13 cellular contexts compared by ENCODE assay signal in the genomic region with DNA sequence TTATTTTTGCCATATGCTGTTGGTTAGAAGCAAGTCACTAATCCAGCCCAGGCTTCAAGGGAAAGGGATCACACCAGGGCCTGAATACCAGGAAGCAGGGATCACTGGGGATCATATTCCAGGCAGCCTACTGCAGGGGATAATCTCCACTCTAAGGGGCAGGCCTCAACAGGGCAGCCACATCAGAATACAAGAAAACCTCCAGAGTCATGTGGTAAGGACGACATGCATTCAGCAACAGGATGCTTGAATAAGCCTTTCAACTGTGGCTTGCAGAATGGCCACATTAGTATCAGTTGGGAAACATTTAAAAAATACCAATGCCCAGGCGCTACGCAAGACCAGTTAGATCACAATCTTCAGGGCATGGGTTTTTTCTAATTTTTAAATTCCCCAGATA.
DNase-seq lines count a peak whose midpoint lies in the region; ATAC-seq and TF ChIP-seq lines count a peak whose summit lies in the region.
"Had no signal": no experiment of that assay in that cellular context is flagged by ENCODE, and none has a peak within 500 bp of the region (broad histone marks: within the 10 kb centered on the region; RNA-seq: fewer than 3 reads in every experiment).

No MANE protein-coding gene starts in this region.

- H3K9me3 ChIP-seq in HCT116 (ENCODE audit: control insufficient read depth in 1 of 2, insufficient read depth in 1 of 2, low read depth in 1 of 2, low read length in 2 of 2) (no peaks in the 10 kb centered on the region), neutrophil (no peaks in the 10 kb centered on the region), PC-9 (ENCODE audit: insufficient read depth, low read depth) (no peaks in the 10 kb centered on the region)
- H3K9me3 ChIP-seq: tibial artery had no signal

- H3K9ac ChIP-seq in HCT116 (ENCODE audit: low read length), result no peak overlapping the region

- TF ChIP-seq RAD21 in HCT116 (IDR thresholded peaks at IDR 0.05; ENCODE audit: low read depth), result no peak

- TF ChIP-seq POLR2A in HCT116 (IDR thresholded peaks at IDR 0.05; ENCODE audit: borderline replicate concordance, extremely low read depth, insufficient read depth, insufficient read length), result no peak

- H3K27ac ChIP-seq in HCT116 (ENCODE audit: low read depth, low read length), result no peak overlapping the region
- H3K27ac ChIP-seq in epithelial cell of prostate, result peak overlapping the region; percentile 50
- H3K27ac ChIP-seq in neutrophil, result peak overlapping the region; percentile 87
- H3K27ac ChIP-seq in PC-9, result no peak overlapping the region
- H3K27ac ChIP-seq: tibial artery had no signal

- no peak for ATAC-seq in HCT116
- ATAC-seq: Panc1 had no signal

- CTCF ChIA-PET in HCT116 (lab: Charles Lee), result no interaction called here
- CTCF ChIA-PET in PC-9 (lab: Charles Lee), result no interaction called here

- peaks cover 8% of the 10 kb centered on the region; the same call in 1 of the 2 replicates for H3F3A ChIP-seq in PC-9 (ENCODE audit: insufficient read depth, low read depth)

- H2AFZ ChIP-seq in HCT116 (ENCODE audit: low read depth, low read length, poor library complexity, severe bottlenecking) (peak overlapping the region; percentile 79), PC-9 (no peak overlapping the region)

- no peak for TF ChIP-seq CTCF in HCT116 (IDR thresholded peaks at IDR 0.05 in 2 of 3, conservative IDR thresholded peaks at IDR 0.05 in 1 of 3; ENCODE audit: borderline replicate concordance in 1 of 3, insufficient read depth in 1 of 3, low read depth in 2 of 3, low read length in 2 of 3)
- no peak for TF ChIP-seq CTCF in neutrophil (IDR thresholded peaks at IDR 0.05)
- no peak for TF ChIP-seq CTCF in PC-9 (conservative IDR thresholded peaks at IDR 0.05)

- H3K4me1 ChIP-seq in HCT116 (ENCODE audit: control insufficient read depth in 1 of 2, insufficient read depth in 2 of 2, low read length in 2 of 2) (peaks cover 23 to 42% of the 10 kb centered on the region in 2 experiments), neutrophil (ENCODE audit: control insufficient read depth in 1 of 2, insufficient read depth in 1 of 2, low read depth in 1 of 2, low read length in 1 of 2) (peaks cover 91 to 96% of the 10 kb centered on the region in 2 experiments), PC-9 (replicated peaks; ENCODE audit: insufficient read depth) (peaks cover 29% of the 10 kb centered on the region)

- BruUV-seq in HCT116 (replicated peaks; lab: Mats Ljungman, UMichigan) (no TSS peak), PC-9 (replicated peaks; lab: Mats Ljungman, UMichigan) (no TSS peak)

- H3K9me2 ChIP-seq in HCT116 (ENCODE audit: insufficient read depth) (no peaks in the 10 kb centered on the region), PC-9 (ENCODE audit: insufficient read depth) (no peaks in the 10 kb centered on the region)

- no peaks in the 10 kb centered on the region for H3K79me2 ChIP-seq in HCT116 (ENCODE audit: insufficient read depth, low read length)
- no peaks in the 10 kb centered on the region for H3K79me2 ChIP-seq in PC-9 (ENCODE audit: low read depth)

- intact Hi-C loops in HCT116 (cut with micrococcal nuclease), result no loop called here
- intact Hi-C loops in PC-9 (cut with micrococcal nuclease; ENCODE audit: unreplicated experiment), result no loop called here

- H3K4me2 ChIP-seq in HCT116 (ENCODE audit: low read length) (no peak overlapping the region), PC-9 (no peak overlapping the region)

- RAD21 ChIA-PET in HCT116 (lab: Charles Lee; ENCODE audit: low non-redundant PET in 1 of 2, low total read pairs in 2 of 2, uncharacterized antibody in 2 of 2, unreplicated experiment in 2 of 2), result no interaction called here

- H3K36me3 ChIP-seq in HCT116 (ENCODE audit: control insufficient read depth in 1 of 2, insufficient read depth in 2 of 2, low read length in 2 of 2) (no peaks in the 10 kb centered on the region), neutrophil (no peaks in the 10 kb centered on the region), PC-9 (ENCODE audit: low read depth) (no peaks in the 10 kb centered on the region)
- H3K36me3 ChIP-seq: tibial artery had no signal

- H3K4me3 ChIP-seq in HCT116 (replicated peaks in 1 of 2; ENCODE audit: low read depth in 1 of 2, low read length in 2 of 2) (no peak overlapping the region), neutrophil (ENCODE audit: low read depth in 1 of 2, low read length in 1 of 2) (no peak overlapping the region), PC-9 (no peak overlapping the region)
- H3K4me3 ChIP-seq: tibial artery had no signal

- no peaks in the 10 kb centered on the region for H3K27me3 ChIP-seq in HCT116 (ENCODE audit: insufficient read depth, low read length)
- H3K27me3 ChIP-seq in neutrophil, result no peaks in the 10 kb centered on the region
- H3K27me3 ChIP-seq in PC-9 (ENCODE audit: insufficient read depth, low read depth), result no peaks in the 10 kb centered on the region

- H4K20me1 ChIP-seq in HCT116 (ENCODE audit: insufficient read depth) (no peaks in the 10 kb centered on the region), PC-9 (ENCODE audit: insufficient read depth) (no peaks in the 10 kb centered on the region)

- POLR2A ChIA-PET in HCT116 (lab: Charles Lee), result no interaction called here
- POLR2A ChIA-PET in PC-9 (lab: Charles Lee; ENCODE audit: unreplicated experiment), result no interaction called here

- DNase-seq in HCT116 (ENCODE audit: low read depth, low spot score) (no peak), NCI-H2171 (lab: John Stamatoyannopoulos, UW) (peak; percentile 49), epithelial cell of prostate (ENCODE audit: low read depth, low spot score) (no peak), SW 1271 (lab: John Stamatoyannopoulos, UW) (no peak), Ammon's horn (ENCODE audit: low spot score) (no peak), PC-9 (no peak)
- DNase-seq in effector CD8-positive, alpha-beta T cell (lab: John Stamatoyannopoulos, UW), result no peak
- DNase-seq: activated gamma-delta T cell treated with Interleukin-2 at 50 U/mL for 16 hours, immature natural killer cell, T1000 had no signal

TF ChIP-seq in HCT116, 20 proteins besides CTCF, POLR2A, EP300 and RAD21:
- TF ChIP-seq, protein P1, sequence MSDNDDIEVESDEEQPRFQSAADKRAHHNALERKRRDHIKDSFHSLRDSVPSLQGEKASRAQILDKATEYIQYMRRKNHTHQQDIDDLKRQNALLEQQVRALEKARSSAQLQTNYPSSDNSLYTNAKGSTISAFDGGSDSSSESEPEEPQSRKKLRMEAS (IDR thresholded peaks at IDR 0.05), result no peak
- TF ChIP-seq, protein P2, sequence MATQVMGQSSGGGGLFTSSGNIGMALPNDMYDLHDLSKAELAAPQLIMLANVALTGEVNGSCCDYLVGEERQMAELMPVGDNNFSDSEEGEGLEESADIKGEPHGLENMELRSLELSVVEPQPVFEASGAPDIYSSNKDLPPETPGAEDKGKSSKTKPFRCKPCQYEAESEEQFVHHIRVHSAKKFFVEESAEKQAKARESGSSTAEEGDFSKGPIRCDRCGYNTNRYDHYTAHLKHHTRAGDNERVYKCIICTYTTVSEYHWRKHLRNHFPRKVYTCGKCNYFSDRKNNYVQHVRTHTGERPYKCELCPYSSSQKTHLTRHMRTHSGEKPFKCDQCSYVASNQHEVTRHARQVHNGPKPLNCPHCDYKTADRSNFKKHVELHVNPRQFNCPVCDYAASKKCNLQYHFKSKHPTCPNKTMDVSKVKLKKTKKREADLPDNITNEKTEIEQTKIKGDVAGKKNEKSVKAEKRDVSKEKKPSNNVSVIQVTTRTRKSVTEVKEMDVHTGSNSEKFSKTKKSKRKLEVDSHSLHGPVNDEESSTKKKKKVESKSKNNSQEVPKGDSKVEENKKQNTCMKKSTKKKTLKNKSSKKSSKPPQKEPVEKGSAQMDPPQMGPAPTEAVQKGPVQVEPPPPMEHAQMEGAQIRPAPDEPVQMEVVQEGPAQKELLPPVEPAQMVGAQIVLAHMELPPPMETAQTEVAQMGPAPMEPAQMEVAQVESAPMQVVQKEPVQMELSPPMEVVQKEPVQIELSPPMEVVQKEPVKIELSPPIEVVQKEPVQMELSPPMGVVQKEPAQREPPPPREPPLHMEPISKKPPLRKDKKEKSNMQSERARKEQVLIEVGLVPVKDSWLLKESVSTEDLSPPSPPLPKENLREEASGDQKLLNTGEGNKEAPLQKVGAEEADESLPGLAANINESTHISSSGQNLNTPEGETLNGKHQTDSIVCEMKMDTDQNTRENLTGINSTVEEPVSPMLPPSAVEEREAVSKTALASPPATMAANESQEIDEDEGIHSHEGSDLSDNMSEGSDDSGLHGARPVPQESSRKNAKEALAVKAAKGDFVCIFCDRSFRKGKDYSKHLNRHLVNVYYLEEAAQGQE (IDR thresholded peaks at IDR 0.05; ENCODE audit: low read depth), result no peak
- TF ChIP-seq ZFX (IDR thresholded peaks at IDR 0.05) (no peak), TCF7L2 (IDR thresholded peaks at IDR 0.05; ENCODE audit: borderline replicate concordance, extremely low read depth, insufficient read depth, insufficient read length) (no peak), SIN3A (IDR thresholded peaks at IDR 0.05; ENCODE audit: low read depth) (no peak), ZNF274 (IDR thresholded peaks at IDR 0.05; ENCODE audit: low read depth, low read length) (no peak), POLR2AphosphoS5 (IDR thresholded peaks at IDR 0.05; ENCODE audit: low read depth, low read length) (no peak), FOSL1 (IDR thresholded peaks at IDR 0.05; ENCODE audit: low read depth) (no peak), EGR1 (IDR thresholded peaks at IDR 0.05; ENCODE audit: low read depth) (no peak), EZH2phosphoT487 (IDR thresholded peaks at IDR 0.05; ENCODE audit: borderline replicate concordance) (no peak), SP1 (IDR thresholded peaks at IDR 0.05; ENCODE audit: low read depth) (no peak), JUND (IDR thresholded peaks at IDR 0.05) (no peak)
- TF ChIP-seq, protein P3, sequence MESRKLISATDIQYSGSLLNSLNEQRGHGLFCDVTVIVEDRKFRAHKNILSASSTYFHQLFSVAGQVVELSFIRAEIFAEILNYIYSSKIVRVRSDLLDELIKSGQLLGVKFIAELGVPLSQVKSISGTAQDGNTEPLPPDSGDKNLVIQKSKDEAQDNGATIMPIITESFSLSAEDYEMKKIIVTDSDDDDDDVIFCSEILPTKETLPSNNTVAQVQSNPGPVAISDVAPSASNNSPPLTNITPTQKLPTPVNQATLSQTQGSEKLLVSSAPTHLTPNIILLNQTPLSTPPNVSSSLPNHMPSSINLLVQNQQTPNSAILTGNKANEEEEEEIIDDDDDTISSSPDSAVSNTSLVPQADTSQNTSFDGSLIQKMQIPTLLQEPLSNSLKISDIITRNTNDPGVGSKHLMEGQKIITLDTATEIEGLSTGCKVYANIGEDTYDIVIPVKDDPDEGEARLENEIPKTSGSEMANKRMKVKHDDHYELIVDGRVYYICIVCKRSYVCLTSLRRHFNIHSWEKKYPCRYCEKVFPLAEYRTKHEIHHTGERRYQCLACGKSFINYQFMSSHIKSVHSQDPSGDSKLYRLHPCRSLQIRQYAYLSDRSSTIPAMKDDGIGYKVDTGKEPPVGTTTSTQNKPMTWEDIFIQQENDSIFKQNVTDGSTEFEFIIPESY (IDR thresholded peaks at IDR 0.05; ENCODE audit: extremely low read depth, insufficient replicate concordance, low read length), result no peak

Comparison
In these comparisons a context has a peak if more than half of its experiments do, and no peak if none do; other contexts are left out.
1. H3K27ac ChIP-seq: peak in epithelial cell of prostate (single experiment) and neutrophil (single experiment); none in HCT116 (single experiment) and PC-9 (single experiment).